Comparison of ENCODE assay signal across 1 cellular context in the genomic region with DNA sequence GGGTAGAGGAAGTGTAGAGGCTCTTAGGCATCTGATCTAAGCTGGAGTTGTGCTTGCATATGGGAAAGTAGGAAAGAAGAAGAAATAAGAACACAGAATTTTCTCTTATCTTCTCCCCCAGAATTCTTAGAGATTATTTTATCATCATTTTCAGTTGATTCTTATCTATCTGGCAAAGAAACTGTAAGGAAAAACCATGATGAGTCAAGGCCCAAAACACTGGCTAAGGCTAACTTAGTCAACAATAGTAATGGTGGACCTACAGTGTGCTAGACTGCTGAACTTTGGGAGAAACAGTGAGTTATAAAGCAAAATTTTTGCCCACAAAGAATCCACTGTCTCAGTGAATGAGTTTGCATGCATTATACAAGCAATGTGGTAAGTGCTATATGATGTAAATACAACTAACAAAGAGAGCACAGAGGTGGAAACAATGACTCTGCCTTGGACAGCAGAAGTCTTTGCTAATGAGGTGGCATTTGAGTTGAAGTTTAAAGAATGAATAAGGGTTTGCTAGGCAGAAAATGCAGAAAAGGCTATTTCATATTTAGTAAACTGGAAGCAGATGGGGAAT.
TF ChIP-seq lines count a peak whose summit lies in the region.

No MANE protein-coding gene starts in this region.

TF ChIP-seq in SK-N-SH, 30 proteins besides CTCF, POLR2A, EP300 and RAD21 (continued from another document):
- TF ChIP-seq REST (IDR thresholded peaks at IDR 0.05; ENCODE audit: low read depth, low read length) = no peak
- TF ChIP-seq NFIC (IDR thresholded peaks at IDR 0.05; ENCODE audit: borderline replicate concordance) = peak; percentile 58; the same call in 1 of the 2 replicates
- TF ChIP-seq RFX5 (IDR thresholded peaks at IDR 0.05; ENCODE audit: low read length) = no peak
- TF ChIP-seq POLR2AphosphoS5 (IDR thresholded peaks at IDR 0.05; ENCODE audit: low read depth, low read length) = no peak
- TF ChIP-seq GATA2 (CRISPR knock-in tag; IDR thresholded peaks at IDR 0.05) = no peak
